Comparison of ENCODE assay signal across 24 cellular contexts in the genomic region with DNA sequence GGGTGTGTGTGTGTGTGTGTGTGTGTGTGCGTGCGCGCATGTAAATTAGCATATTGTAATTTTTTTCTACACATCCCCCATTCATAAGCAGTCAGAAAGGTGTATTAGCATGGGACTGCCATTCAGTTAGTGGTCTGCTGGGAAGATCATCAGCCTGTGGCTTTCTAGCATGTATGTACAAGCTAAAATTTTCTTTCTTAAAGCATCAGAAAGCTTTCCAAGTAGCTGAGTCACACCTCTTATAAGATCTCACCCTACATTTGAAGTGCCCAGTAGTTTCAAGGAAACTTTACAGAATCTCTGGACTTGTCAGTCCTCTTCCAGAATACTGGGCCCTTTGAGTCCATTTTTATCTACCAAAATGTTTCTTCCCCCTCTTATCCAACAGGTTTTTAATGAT.
DNase-seq lines count a peak whose midpoint lies in the region; ATAC-seq and TF ChIP-seq lines count a peak whose summit lies in the region.
"Had no signal": no experiment of that assay in that cellular context is flagged by ENCODE, and none has a peak within 500 bp of the region (broad histone marks: within the 10 kb centered on the region; RNA-seq: fewer than 3 reads in every experiment).

No MANE protein-coding gene starts in this region.

- H3K27ac ChIP-seq in RWPE2 (ENCODE audit: poor library complexity, severe bottlenecking) (peak overlapping the region; percentile 7), epithelial cell of prostate (peak overlapping the region; percentile 30), lung (ENCODE audit: low read depth in 1 of 2, low read length in 1 of 2) (no peak overlapping the region), esophagus muscularis mucosa (replicated peaks in 1 of 4) (peak overlapping the region in 1 of 4 donors; percentile 9)
- H3K27ac ChIP-seq: thyroid gland had no signal

- no peak for TF ChIP-seq EP300 in esophagus muscularis mucosa (IDR thresholded peaks at IDR 0.05)

- H3K4me1 ChIP-seq in RWPE2 (ENCODE audit: insufficient read depth, poor library complexity, severe bottlenecking) (peaks cover 13% of the 10 kb centered on the region), lung (ENCODE audit: control insufficient read depth in 2 of 2, insufficient read depth in 2 of 2, low read length in 2 of 2) (peaks cover 4% of the 10 kb centered on the region in 2 donors), esophagus muscularis mucosa (peaks cover 9 to 62% (median 41%) of the 10 kb centered on the region in 4 donors)
- H3K4me1 ChIP-seq: thyroid gland had no signal

- H3K4me3 ChIP-seq in RWPE2 (ENCODE audit: severe bottlenecking) (no peak overlapping the region), lung (no peak overlapping the region), esophagus muscularis mucosa (no peak overlapping the region)
- H3K4me3 ChIP-seq: thyroid gland had no signal

- no peak for TF ChIP-seq CTCF in RWPE2 (IDR thresholded peaks at IDR 0.05; ENCODE audit: poor library complexity, severe bottlenecking)
- no peak for TF ChIP-seq CTCF in lung (IDR thresholded peaks at IDR 0.05; ENCODE audit: control extremely low read depth, extremely low read depth)
- TF ChIP-seq CTCF in esophagus muscularis mucosa (IDR thresholded peaks at IDR 0.05), result no peak

- H3K36me3 ChIP-seq in RWPE2 (ENCODE audit: low read depth) (peaks cover 5% of the 10 kb centered on the region; the same call in 1 of the 2 replicates), lung (ENCODE audit: control insufficient read depth in 2 of 2, insufficient read depth in 2 of 2, low read length in 2 of 2) (peaks cover 0 to 12% of the 10 kb centered on the region in 2 donors), esophagus muscularis mucosa (peaks cover 5 to 10% (median 8%) of the 10 kb centered on the region in 4 donors)
- H3K36me3 ChIP-seq: thyroid gland had no signal

- no peak for TF ChIP-seq POLR2A in esophagus muscularis mucosa (IDR thresholded peaks at IDR 0.05; ENCODE audit: low read depth)

- DNase-seq in ELR (ENCODE audit: low read depth) (peak; percentile 19), RWPE2 (ENCODE audit: low spot score) (no peak), epithelial cell of prostate (ENCODE audit: low read depth, low spot score) (peak; percentile 70), lung (ENCODE audit: low spot score) (no peak), esophagus muscularis mucosa (ENCODE audit: extremely low spot score) (no peak), T-helper 2 cell (no peak)
- DNase-seq: activated CD4-positive, CD25-positive, alpha-beta regulatory T cell treated with anti-CD3 and anti-CD28 coated beads, Interleukin-2, amount 50 U/mL, for 72 hours; activated naive CD4-positive, alpha-beta T cell treated with anti-CD3 and anti-CD28 coated beads, Interleukin-2, amount 10 ng/mL, durations not matched to agents 7 days and 5 days; activated T-cell treated with anti-CD3 and anti-CD28 coated beads, Interleukin-2, amount 50 U/mL, for 4 hours; aorta; CD4-positive, alpha-beta memory T cell; cortex of kidney; DMS53; left colon; NCI-H1417; NCI-H524 treated with DMSO at 0.1 percent for 48 hours; nephron progenitor cell; posterior cingulate gyrus; stimulated activated CD4-positive, alpha-beta T cell treated with anti-CD3 and anti-CD28 coated beads, Interleukin-1b, Interleukin-23, amount 100 ng/mL, for 48 hours; stimulated activated naive B cell treated with anti-CD40 and anti-IgM and Interleukin-4, amounts not matched to agents 10 μg/mL and 1 μg/mL and 100 μg/mL, for 72 hours; thyroid gland had no signal

- WGBS in lung, 2 donors, result 78 to 82% methylated on average over 3 of the region's 3 CpGs
- 98% methylated on average over 3 of the region's 3 CpGs for WGBS in esophagus muscularis mucosa

- H3K9me3 ChIP-seq in RWPE2 (ENCODE audit: severe bottlenecking) (no peaks in the 10 kb centered on the region), lung (ENCODE audit: control insufficient read depth in 2 of 2, insufficient read depth in 1 of 2, low read length in 1 of 2) (no peaks in the 10 kb centered on the region), esophagus muscularis mucosa (no peaks in the 10 kb centered on the region)
- H3K9me3 ChIP-seq: thyroid gland had no signal

- no peaks in the 10 kb centered on the region for H3K27me3 ChIP-seq in RWPE2 (ENCODE audit: insufficient read depth, poor library complexity, severe bottlenecking)
- H3K27me3 ChIP-seq in lung (ENCODE audit: control insufficient read depth, insufficient read depth), result no peaks in the 10 kb centered on the region
- no peaks in the 10 kb centered on the region for H3K27me3 ChIP-seq in esophagus muscularis mucosa
- H3K27me3 ChIP-seq: thyroid gland had no signal

- ATAC-seq in RWPE2 (ENCODE audit: low read depth), result peak; percentile 88
- ATAC-seq in lung (ENCODE audit: insufficient read depth, low FRiP score), result peak; percentile 63
- ATAC-seq in GM18517 (IDR thresholded peaks at IDR 0.05; ENCODE audit: unreplicated experiment), result no peak
- ATAC-seq in HG03565 (IDR thresholded peaks at IDR 0.05; ENCODE audit: unreplicated experiment), result no peak
- ATAC-seq: activated T-cell treated with anti-CD3 and anti-CD28 coated beads, Interleukin-2, amount 50 U/mL, for 4 hours; left colon; Right ventricle myocardium inferior; stimulated activated naive B cell treated with anti-CD40 and anti-IgM and Interleukin-4, amounts not matched to agents 10 μg/mL and 1 μg/mL and 100 μg/mL, for 72 hours had no signal

- intact Hi-C loops in esophagus muscularis mucosa (cut with DNase I), result no loop called here

Comparison
In these comparisons a context has a peak if more than half of its experiments do, and no peak if none do; other contexts are left out.
1. DNase-seq: peak in ELR (single experiment) and epithelial cell of prostate (single experiment); none in RWPE2 (single experiment), lung (single experiment), esophagus muscularis mucosa (single experiment) and T-helper 2 cell (0 of 5).
2. ATAC-seq: peak in RWPE2 (single experiment) and lung (single experiment); none in GM18517 (single experiment) and HG03565 (single experiment).
3. H3K27ac ChIP-seq: peak in RWPE2 (single experiment) and epithelial cell of prostate (single experiment); none in lung (0 of 2).